Comparison of ENCODE assay signal across 11 cellular contexts in genomic region chr7:71990138-71990462, GRCh38.
"Had no signal": no experiment of that assay in that cellular context is flagged by ENCODE, and none has a peak within 500 bp of the region (broad histone marks: within the 10 kb centered on the region; RNA-seq: fewer than 3 reads in every experiment).

No MANE protein-coding gene starts in this region.

- H3K9ac ChIP-seq: GM23248 had no signal

- H3K27ac Mint-ChIP-seq: GM23338, H9, HFFc6 had no signal

- H3K9me3 ChIP-seq: HAP-1 had no signal

- H3K9me3 Mint-ChIP-seq: GM23338, H9 had no signal

- ATAC-seq: GM23338, HCT116 had no signal

- H3K4me2 ChIP-seq: GM23338 had no signal

- DNase-seq: GM23248, GOT3, H7, H9, HCEC 1CT, HFFc6 had no signal

- H3K4me3 Mint-ChIP-seq: GM23338, H9, HFFc6 had no signal

- H3K27ac ChIP-seq: GM23248 had no signal

- H3K4me1 ChIP-seq: HAP-1 had no signal

- FAIRE-seq: H1, H54 had no signal

- H3K4me3 ChIP-seq: GM23248, GM23338, HAP-1 had no signal

- H2AFZ ChIP-seq: GM23248, GM23338 had no signal

- H3K36me3 ChIP-seq: HAP-1 had no signal
